Comparison of ENCODE assay signal across 1 cellular context in genomic region chr12:6193853-6194815, GRCh38.
TF ChIP-seq lines count a peak whose summit lies in the region.

No MANE protein-coding gene starts in this region.

TF ChIP-seq in HEK293, 187 proteins besides CTCF, POLR2A, EP300 and RAD21 (continued from another document):
- TF ChIP-seq, protein P1, sequence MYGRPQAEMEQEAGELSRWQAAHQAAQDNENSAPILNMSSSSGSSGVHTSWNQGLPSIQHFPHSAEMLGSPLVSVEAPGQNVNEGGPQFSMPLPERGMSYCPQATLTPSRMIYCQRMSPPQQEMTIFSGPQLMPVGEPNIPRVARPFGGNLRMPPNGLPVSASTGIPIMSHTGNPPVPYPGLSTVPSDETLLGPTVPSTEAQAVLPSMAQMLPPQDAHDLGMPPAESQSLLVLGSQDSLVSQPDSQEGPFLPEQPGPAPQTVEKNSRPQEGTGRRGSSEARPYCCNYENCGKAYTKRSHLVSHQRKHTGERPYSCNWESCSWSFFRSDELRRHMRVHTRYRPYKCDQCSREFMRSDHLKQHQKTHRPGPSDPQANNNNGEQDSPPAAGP (tag by site-specific recombination; IDR thresholded peaks at IDR 0.05) = peak; percentile 38
- TF ChIP-seq PRDM1 (tag by site-specific recombination; IDR thresholded peaks at IDR 0.05) = 0 out of 2 replicates have a peak, but pooled peaks have one; percentile 9
- TF ChIP-seq ZNF626 (tag by site-specific recombination; IDR thresholded peaks at IDR 0.05) = no peak
- TF ChIP-seq ZBTB21 (tag by site-specific recombination; IDR thresholded peaks at IDR 0.05) = peak; percentile 77
- no peak for TF ChIP-seq ZNF174 (tag by site-specific recombination; IDR thresholded peaks at IDR 0.05)
- TF ChIP-seq, protein P2, sequence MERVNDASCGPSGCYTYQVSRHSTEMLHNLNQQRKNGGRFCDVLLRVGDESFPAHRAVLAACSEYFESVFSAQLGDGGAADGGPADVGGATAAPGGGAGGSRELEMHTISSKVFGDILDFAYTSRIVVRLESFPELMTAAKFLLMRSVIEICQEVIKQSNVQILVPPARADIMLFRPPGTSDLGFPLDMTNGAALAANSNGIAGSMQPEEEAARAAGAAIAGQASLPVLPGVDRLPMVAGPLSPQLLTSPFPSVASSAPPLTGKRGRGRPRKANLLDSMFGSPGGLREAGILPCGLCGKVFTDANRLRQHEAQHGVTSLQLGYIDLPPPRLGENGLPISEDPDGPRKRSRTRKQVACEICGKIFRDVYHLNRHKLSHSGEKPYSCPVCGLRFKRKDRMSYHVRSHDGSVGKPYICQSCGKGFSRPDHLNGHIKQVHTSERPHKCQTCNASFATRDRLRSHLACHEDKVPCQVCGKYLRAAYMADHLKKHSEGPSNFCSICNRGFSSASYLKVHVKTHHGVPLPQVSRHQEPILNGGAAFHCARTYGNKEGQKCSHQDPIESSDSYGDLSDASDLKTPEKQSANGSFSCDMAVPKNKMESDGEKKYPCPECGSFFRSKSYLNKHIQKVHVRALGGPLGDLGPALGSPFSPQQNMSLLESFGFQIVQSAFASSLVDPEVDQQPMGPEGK (tag by site-specific recombination; IDR thresholded peaks at IDR 0.05) = peak; percentile 40; the same call in 1 of the 2 replicates
- peak; percentile 54; the same call in 1 of the 2 replicates for TF ChIP-seq ZNF629 (tag by site-specific recombination; IDR thresholded peaks at IDR 0.05)
- no peak for TF ChIP-seq ZFP3 (tag by site-specific recombination; IDR thresholded peaks at IDR 0.05; ENCODE audit: low read depth)
- TF ChIP-seq SP3 (tag by site-specific recombination; IDR thresholded peaks at IDR 0.05) = peak; percentile 54; the same call in 1 of the 2 replicates
- TF ChIP-seq ZNF623 (tag by site-specific recombination; IDR thresholded peaks at IDR 0.05) = no peak
- TF ChIP-seq, protein P3, sequence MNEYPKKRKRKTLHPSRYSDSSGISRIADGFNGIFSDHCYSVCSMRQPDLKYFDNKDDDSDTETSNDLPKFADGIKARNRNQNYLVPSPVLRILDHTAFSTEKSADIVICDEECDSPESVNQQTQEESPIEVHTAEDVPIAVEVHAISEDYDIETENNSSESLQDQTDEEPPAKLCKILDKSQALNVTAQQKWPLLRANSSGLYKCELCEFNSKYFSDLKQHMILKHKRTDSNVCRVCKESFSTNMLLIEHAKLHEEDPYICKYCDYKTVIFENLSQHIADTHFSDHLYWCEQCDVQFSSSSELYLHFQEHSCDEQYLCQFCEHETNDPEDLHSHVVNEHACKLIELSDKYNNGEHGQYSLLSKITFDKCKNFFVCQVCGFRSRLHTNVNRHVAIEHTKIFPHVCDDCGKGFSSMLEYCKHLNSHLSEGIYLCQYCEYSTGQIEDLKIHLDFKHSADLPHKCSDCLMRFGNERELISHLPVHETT (tag by site-specific recombination; IDR thresholded peaks at IDR 0.05) = no peak
- TF ChIP-seq WT1 (tag by site-specific recombination; IDR thresholded peaks at IDR 0.05) = peak; percentile 87
- TF ChIP-seq ZNF24 (tag by site-specific recombination; IDR thresholded peaks at IDR 0.05) = no peak
- TF ChIP-seq MYNN (tag by site-specific recombination; IDR thresholded peaks at IDR 0.05; ENCODE audit: borderline replicate concordance) = no peak
- peak; percentile 89 for TF ChIP-seq ZBTB17 (tag by site-specific recombination; IDR thresholded peaks at IDR 0.05)
